In genomic region chr13:84655677-84656076, GRCh38 we compare ENCODE assay signal across 1 cellular context.
TF ChIP-seq lines count a peak whose summit lies in the region.

No MANE protein-coding gene starts in this region.

TF ChIP-seq in GM23338, 12 proteins besides CTCF, POLR2A, EP300 and RAD21 (continued from another document):
- TF ChIP-seq ZNF462 (CRISPR knock-in tag; IDR thresholded peaks at IDR 0.05) (no peak), ETS1 (IDR thresholded peaks at IDR 0.05) (no peak)
